8 cellular contexts compared by ENCODE assay signal in the genomic region with DNA sequence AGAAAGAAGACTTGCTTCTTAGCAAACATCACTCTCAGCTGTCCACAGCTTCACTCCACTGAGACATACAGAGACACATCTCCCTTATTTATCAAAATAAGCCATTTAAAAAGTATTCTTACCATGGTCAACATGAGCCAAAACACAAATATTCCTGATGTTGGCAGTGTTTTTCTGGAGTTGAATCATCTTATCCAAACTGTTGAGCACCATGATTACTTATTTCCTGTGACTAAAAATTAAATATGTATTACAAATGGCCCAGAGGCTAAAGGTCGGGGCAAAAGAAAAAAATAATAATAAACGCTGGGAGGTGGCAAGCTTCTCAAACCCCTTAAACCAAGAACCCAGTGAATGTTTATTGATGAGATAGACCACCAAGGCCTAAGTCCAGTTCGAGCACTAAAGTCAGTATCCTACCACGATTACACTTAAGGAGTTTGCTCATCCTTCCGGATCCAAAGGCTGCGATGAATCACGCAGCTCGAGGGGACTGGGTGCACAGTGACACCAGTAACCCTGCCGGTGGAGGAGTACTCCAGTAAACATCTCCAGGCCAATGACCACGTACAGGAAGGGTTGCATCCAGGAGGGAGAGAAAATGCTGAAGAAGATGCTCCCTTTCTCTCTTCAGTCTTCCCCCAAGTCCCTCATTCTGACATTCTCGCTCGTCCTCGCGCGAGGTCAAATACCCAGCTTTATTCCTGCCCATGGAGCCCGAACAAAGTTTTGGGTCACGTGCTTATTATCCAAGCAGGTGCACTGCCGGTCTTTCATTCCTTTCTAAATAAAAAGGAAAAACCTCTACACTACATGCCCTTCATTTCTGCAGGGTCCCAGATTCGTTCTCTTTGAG. TPM values are rescaled to one million over a fixed set of nuclear protein-coding genes. Genes with fewer than 3 reads are reported as not detected.
DNase-seq lines count a peak whose midpoint lies in the region; ATAC-seq and TF ChIP-seq lines count a peak whose summit lies in the region.
"Not testable (repeated sequence)": the region's sequence is repeated elsewhere in the genome, so short reads cannot be mapped to it uniquely, and the experiment has no call there.

No MANE protein-coding gene starts in this region.

- TF ChIP-seq CTCF in foreskin fibroblast (IDR thresholded peaks at IDR 0.05; ENCODE audit: low read depth, low read length), result not testable (repeated sequence)

- peak overlapping the region; percentile 86 to 99 (median 96) for H3K4me3 Mint-ChIP-seq in naive thymus-derived CD4-positive, alpha-beta T cell
- peak overlapping the region; percentile 98 for H3K4me3 Mint-ChIP-seq in stimulated activated naive CD8-positive, alpha-beta T cell treated with anti-CD3 and anti-CD28 coated beads, Interleukin-15, amount 100 ng/mL, for 72 hours

- peaks cover 8 to 16% of the 10 kb centered on the region in 2 donors for H3K4me1 ChIP-seq in naive thymus-derived CD4-positive, alpha-beta T cell (ENCODE audit: control insufficient read depth in 2 of 2, insufficient read depth in 2 of 2, low read length in 2 of 2)

- H3K27me3 Mint-ChIP-seq in naive thymus-derived CD4-positive, alpha-beta T cell; stimulated activated naive CD8-positive, alpha-beta T cell treated with anti-CD3 and anti-CD28 coated beads, Interleukin-15, amount 100 ng/mL, for 72 hours: not testable (repeated sequence)

- intact Hi-C loops in naive thymus-derived CD4-positive, alpha-beta T cell (cut with micrococcal nuclease), result loop anchor here (1.0 to 5.0 kb wide), 2 partner anchors 214 to 279 kb away; partner anchors contain the start of genes MEX3B (in 1 of the 2) and RPS17 (in 1 of the 2)

- H3K4me1 Mint-ChIP-seq in naive thymus-derived CD4-positive, alpha-beta T cell, result peaks cover 22 to 53% (median 34%) of the 10 kb centered on the region in 7 donors
- H3K4me1 Mint-ChIP-seq in stimulated activated naive CD8-positive, alpha-beta T cell treated with anti-CD3 and anti-CD28 coated beads, Interleukin-15, amount 100 ng/mL, for 72 hours, result peaks cover 29% of the 10 kb centered on the region

- peak overlapping the region; percentile 74 to 90 for H3K4me3 ChIP-seq in foreskin fibroblast (ENCODE audit: low read depth in 1 of 2, low read length in 2 of 2)
- H3K4me3 ChIP-seq in naive thymus-derived CD4-positive, alpha-beta T cell (ENCODE audit: low read length), result peak overlapping the region; percentile 67

- peaks cover 2 to 26% (median 13%) of the 10 kb centered on the region in 5 donors for H3K36me3 Mint-ChIP-seq in naive thymus-derived CD4-positive, alpha-beta T cell

- peak; percentile 14 for ATAC-seq in GM21786 (IDR thresholded peaks at IDR 0.05; ENCODE audit: unreplicated experiment)
- ATAC-seq in naive thymus-derived CD4-positive, alpha-beta T cell, result peak; percentile 28
- ATAC-seq in stimulated activated naive CD8-positive, alpha-beta T cell treated with anti-CD3 and anti-CD28 coated beads, Interleukin-15, amount 100 ng/mL, for 72 hours, result peak; percentile 62

- H3K27ac ChIP-seq in naive thymus-derived CD4-positive, alpha-beta T cell (ENCODE audit: low read depth, low read length), result peak overlapping the region; percentile 57

- peak; percentile 80 for DNase-seq in EH (ENCODE audit: low read depth)
- peak; percentile 31 for DNase-seq in HPDE6-E6E7 (ENCODE audit: extremely low spot score)
- DNase-seq in RPMI7951 (ENCODE audit: low read depth), result peak; percentile 85
- peak; percentile 29 for DNase-seq in activated naive CD4-positive, alpha-beta T cell treated with anti-CD3 and anti-CD28 coated beads, Interleukin-2, amount 50 U/mL, for 16 hours
- DNase-seq in foreskin fibroblast, result peak; percentile 51 to 75
- peak in 2 of 9 donors; percentile 1 to 46 for DNase-seq in naive thymus-derived CD4-positive, alpha-beta T cell
- DNase-seq in stimulated activated naive CD8-positive, alpha-beta T cell treated with anti-CD3 and anti-CD28 coated beads, Interleukin-15, amount 100 ng/mL, for 72 hours, result peak in 1 of 2 donors; percentile 55

- POLR2A ChIA-PET in naive thymus-derived CD4-positive, alpha-beta T cell (lab: Charles Lee), result interaction anchor here (1.2 kb wide), 1 partner anchor 105 kb away, joined by 3 read pairs; no protein-coding TSS in a partner anchor

- not testable (repeated sequence) for H3K9me3 Mint-ChIP-seq in naive thymus-derived CD4-positive, alpha-beta T cell; stimulated activated naive CD8-positive, alpha-beta T cell treated with anti-CD3 and anti-CD28 coated beads, Interleukin-15, amount 100 ng/mL, for 72 hours

- peak overlapping the region in 8 of 9 donors; percentile 34 to 92 (median 90) for H3K27ac Mint-ChIP-seq in naive thymus-derived CD4-positive, alpha-beta T cell
- peak overlapping the region; percentile 89 to 96 for H3K27ac Mint-ChIP-seq in stimulated activated naive CD8-positive, alpha-beta T cell treated with anti-CD3 and anti-CD28 coated beads, Interleukin-15, amount 100 ng/mL, for 72 hours

- CTCF ChIA-PET in naive thymus-derived CD4-positive, alpha-beta T cell (lab: Charles Lee), result not testable (repeated sequence)

- not testable (repeated sequence) for H3K27me3 ChIP-seq in naive thymus-derived CD4-positive, alpha-beta T cell (ENCODE audit: control insufficient read depth in 2 of 2, insufficient read depth in 2 of 2, low read length in 2 of 2)

- not testable (repeated sequence) for H3K9me3 ChIP-seq in naive thymus-derived CD4-positive, alpha-beta T cell (ENCODE audit: control insufficient read depth in 2 of 3, low read length in 3 of 3)

- H3K36me3 ChIP-seq in naive thymus-derived CD4-positive, alpha-beta T cell (ENCODE audit: control insufficient read depth in 2 of 3, insufficient read depth in 3 of 3, low read length in 3 of 3), result not testable (repeated sequence)

RNA-seq across cellular contexts. Expression of gene EFL1, which starts 0.7 kb away (rescaled TPM):
- 27.2 and 34.4 TPM in 2 replicates for total RNA-seq in RPMI7951 (2014; rRNA removed; shearing (Covaris generic))
- total RNA-seq in naive thymus-derived CD4-positive, alpha-beta T cell, result 10 to 100 TPM in 4 of 5 experiments, 1 to 10 TPM in 1; 9.9 to 27.5 (median 16.6) TPM
- polyA plus RNA-seq in naive thymus-derived CD4-positive, alpha-beta T cell, result 10 to 100 TPM; 14.1 to 21.2 TPM

RNA-seq across cellular contexts. Expression of gene SAXO2, which starts 0.8 kb away (rescaled TPM):
- under 0.01 TPM in 1 of 2 replicates, not detected in the other for total RNA-seq in RPMI7951 (2014; rRNA removed; shearing (Covaris generic))
- total RNA-seq in naive thymus-derived CD4-positive, alpha-beta T cell, result 1 to 10 TPM in 4 of 5 experiments, not detected in 1; 1.1 to 6.4 (median 2.5) TPM
- under 1 TPM in 1 of 2 donors, not detected in 1; 0.25 TPM for polyA plus RNA-seq in naive thymus-derived CD4-positive, alpha-beta T cell
